In the genomic region with DNA sequence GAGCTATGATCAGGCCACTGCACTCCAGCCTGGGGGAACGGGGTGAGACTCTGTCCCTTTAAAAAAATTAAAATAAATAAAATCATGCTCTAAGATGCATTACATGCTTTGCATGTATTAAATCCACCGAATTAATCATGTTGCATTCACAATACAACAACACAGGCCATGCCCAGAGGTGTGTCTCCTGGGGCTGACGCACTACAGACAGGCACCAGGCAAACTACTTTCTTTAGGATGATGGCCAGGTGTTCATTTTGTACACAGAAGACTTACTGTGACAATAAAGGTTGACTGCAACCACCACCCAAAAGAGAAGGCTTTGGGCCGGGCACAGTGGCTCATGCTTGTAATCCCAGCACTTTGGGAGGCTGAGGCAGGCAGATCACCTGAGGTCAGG, we compare ENCODE assay signal across 29 cellular contexts.
"Had no signal": no experiment of that assay in that cellular context is flagged by ENCODE, and none has a peak within 500 bp of the region (broad histone marks: within the 10 kb centered on the region; RNA-seq: fewer than 3 reads in every experiment).

No MANE protein-coding gene starts in this region.

- H3K4me1 Mint-ChIP-seq: activated B cell treated with CpG ODN at 0.5 μM for 24 hours; activated naive CD4-positive, alpha-beta T cell treated with anti-CD3 and anti-CD28 coated beads, Interleukin-2, amount 10 ng/mL, durations not matched to agents 7 days and 5 days; activated naive CD8-positive, alpha-beta T cell treated with anti-CD3 and anti-CD28 coated beads, Interleukin-2, amount 10 ng/mL, durations not matched to agents 7 days and 5 days; central memory CD8-positive, alpha-beta T cell; T-cell had no signal

- H3K27ac Mint-ChIP-seq: activated B cell treated with CpG ODN at 0.5 μM for 24 hours; activated CD8-positive, alpha-beta T cell treated with anti-CD3 and anti-CD28 coated beads for 36 hours; activated naive CD4-positive, alpha-beta T cell treated with anti-CD3 and anti-CD28 coated beads, Interleukin-2, amount 10 ng/mL, durations not matched to agents 7 days and 5 days; activated naive CD4-positive, alpha-beta T cell treated with anti-CD3 and anti-CD28 coated beads, Interleukin-2, amount 50 U/mL, for 72 hours; activated naive CD8-positive, alpha-beta T cell treated with anti-CD3 and anti-CD28 coated beads, Interleukin-2, amount 10 ng/mL, durations not matched to agents 7 days and 5 days; activated T-helper 1 cell treated with anti-CD3 and anti-CD28 coated beads, Interleukin-12 subunit alpha, Interleukin-12 subunit beta, Interleukin-2, Interleukin-4 antibody, amounts not matched to agents 30 ng/mL and 10 ng/mL and 1 ng/mL, durations not matched to agents 14 hours and 24 hours and 36 hours; activated T-helper 2 cell treated with anti-CD3 and anti-CD28 coated beads, Interferon-gamma antibody, Interleukin-2, Interleukin-4, amounts not matched to agents 10 μg/mL and 5 μg/mL and 100 μg/mL, durations not matched to agents 14 hours and 24 hours and 36 hours; dendritic cell treated with granulocyte-macrophage colony-stimulating factor and Interleukin-4, amounts not matched to agents 40 ng/mL and 50 ng/mL, for 4 days; endodermal cell; T-cell; T-helper 1 cell treated with Interleukin-12 subunit alpha and Interleukin-12 subunit beta and Interleukin-4 antibody, amounts not matched to agents 30 μg/mL and 1 μg/mL, for 36 hours; T-helper 2 cell treated with Interferon-gamma antibody and Interleukin-4, amounts not matched to agents 5 μg/mL and 100 μg/mL, for 36 hours had no signal

- DNase-seq: activated B cell treated with CpG ODN at 0.5 μM for 24 hours; activated CD4-positive, alpha-beta T cell treated with anti-CD3 and anti-CD28 coated beads for 48 hours; activated CD4-positive, alpha-beta T cell treated with anti-CD3 and anti-CD28 coated beads, Interleukin-2, amount 50 U/mL, for 1 hour; activated CD4-positive, alpha-beta T cell treated with anti-CD3 and anti-CD28 coated beads, Interleukin-2, amount 50 U/mL, for 48 hours; activated CD8-positive, alpha-beta memory T cell treated with anti-CD3 and anti-CD28 coated beads for 24 hours; activated CD8-positive, alpha-beta T cell treated with anti-CD3 and anti-CD28 coated beads for 36 hours; activated effector memory CD4-positive, alpha-beta T cell treated with anti-CD3 and anti-CD28 coated beads, Interleukin-2, amount 50 U/mL, for 16 hours; activated naive CD4-positive, alpha-beta T cell; activated naive CD4-positive, alpha-beta T cell treated with anti-CD3 and anti-CD28 coated beads, Interleukin-2, amount 10 ng/mL, durations not matched to agents 7 days and 5 days; activated naive CD8-positive, alpha-beta T cell treated with anti-CD3 and anti-CD28 coated beads, Interleukin-2, amount 10 ng/mL, durations not matched to agents 7 days and 5 days; activated T-cell treated with anti-CD3 and anti-CD28 coated beads, Interleukin-2, amount 50 U/mL, for 4 hours; brain microvascular endothelial cell; dorsolateral prefrontal cortex; effector memory CD4-positive, alpha-beta T cell; endodermal cell; foreskin keratinocyte; heart right ventricle; T-cell; T1000; WERI-Rb-1 had no signal

- H3K36me3 Mint-ChIP-seq: activated naive CD4-positive, alpha-beta T cell treated with anti-CD3 and anti-CD28 coated beads, Interleukin-2, amount 10 ng/mL, durations not matched to agents 7 days and 5 days; activated naive CD4-positive, alpha-beta T cell treated with anti-CD3 and anti-CD28 coated beads, Interleukin-2, amount 50 U/mL, for 72 hours; activated naive CD8-positive, alpha-beta T cell treated with anti-CD3 and anti-CD28 coated beads, Interleukin-2, amount 10 ng/mL, durations not matched to agents 7 days and 5 days; T-cell had no signal

- H3K9me3 Mint-ChIP-seq: activated B cell treated with CpG ODN at 0.5 μM for 24 hours; activated CD8-positive, alpha-beta T cell treated with anti-CD3 and anti-CD28 coated beads for 36 hours; activated naive CD4-positive, alpha-beta T cell treated with anti-CD3 and anti-CD28 coated beads, Interleukin-2, amount 10 ng/mL, durations not matched to agents 7 days and 5 days; activated naive CD4-positive, alpha-beta T cell treated with anti-CD3 and anti-CD28 coated beads, Interleukin-2, amount 50 U/mL, for 72 hours; activated naive CD8-positive, alpha-beta T cell treated with anti-CD3 and anti-CD28 coated beads, Interleukin-2, amount 10 ng/mL, durations not matched to agents 7 days and 5 days; activated T-cell treated with anti-CD3 and anti-CD28 coated beads, Interleukin-2, amount 50 U/mL, for 4 hours; activated T-helper 1 cell treated with anti-CD3 and anti-CD28 coated beads, Interleukin-12 subunit alpha, Interleukin-12 subunit beta, Interleukin-2, Interleukin-4 antibody, amounts not matched to agents 30 ng/mL and 10 ng/mL and 1 ng/mL, durations not matched to agents 14 hours and 24 hours and 36 hours; activated T-helper 2 cell treated with anti-CD3 and anti-CD28 coated beads, Interferon-gamma antibody, Interleukin-2, Interleukin-4, amounts not matched to agents 10 μg/mL and 5 μg/mL and 100 μg/mL, durations not matched to agents 14 hours and 24 hours and 36 hours; central memory CD8-positive, alpha-beta T cell; dendritic cell treated with granulocyte-macrophage colony-stimulating factor and Interleukin-4, amounts not matched to agents 40 ng/mL and 50 ng/mL, for 4 days; endodermal cell; T-cell; T-helper 1 cell treated with Interleukin-12 subunit alpha and Interleukin-12 subunit beta and Interleukin-4 antibody, amounts not matched to agents 30 μg/mL and 1 μg/mL, for 36 hours; T-helper 2 cell treated with Interferon-gamma antibody and Interleukin-4, amounts not matched to agents 5 μg/mL and 100 μg/mL, for 36 hours had no signal

- ATAC-seq: activated CD4-positive, CD25-positive, alpha-beta regulatory T cell treated with anti-CD3 and anti-CD28 coated beads, Interleukin-2, amount 50 U/mL, for 24 hours; activated CD8-positive, alpha-beta T cell treated with anti-CD3 and anti-CD28 coated beads for 36 hours; activated naive CD4-positive, alpha-beta T cell treated with anti-CD3 and anti-CD28 coated beads, Interleukin-2, amount 50 U/mL, for 72 hours; activated T-cell treated with anti-CD3 and anti-CD28 coated beads, Interleukin-2, amount 50 U/mL, for 4 hours; foreskin keratinocyte; gastroesophageal sphincter; heart right ventricle; T-cell had no signal

- H3K27me3 Mint-ChIP-seq: activated B cell treated with CpG ODN at 0.5 μM for 24 hours; activated naive CD4-positive, alpha-beta T cell treated with anti-CD3 and anti-CD28 coated beads, Interleukin-2, amount 10 ng/mL, durations not matched to agents 7 days and 5 days; central memory CD8-positive, alpha-beta T cell had no signal

- H3K4me3 Mint-ChIP-seq: activated B cell treated with CpG ODN at 0.5 μM for 24 hours; activated CD8-positive, alpha-beta T cell treated with anti-CD3 and anti-CD28 coated beads for 36 hours; activated naive CD4-positive, alpha-beta T cell treated with anti-CD3 and anti-CD28 coated beads, Interleukin-2, amount 10 ng/mL, durations not matched to agents 7 days and 5 days; activated naive CD8-positive, alpha-beta T cell treated with anti-CD3 and anti-CD28 coated beads, Interleukin-2, amount 10 ng/mL, durations not matched to agents 7 days and 5 days; activated T-cell treated with anti-CD3 and anti-CD28 coated beads, Interleukin-2, amount 50 U/mL, for 4 hours; activated T-helper 1 cell treated with anti-CD3 and anti-CD28 coated beads, Interleukin-12 subunit alpha, Interleukin-12 subunit beta, Interleukin-2, Interleukin-4 antibody, amounts not matched to agents 30 ng/mL and 10 ng/mL and 1 ng/mL, durations not matched to agents 14 hours and 24 hours and 36 hours; central memory CD8-positive, alpha-beta T cell; dendritic cell treated with granulocyte-macrophage colony-stimulating factor and Interleukin-4, amounts not matched to agents 40 ng/mL and 50 ng/mL, for 4 days; endodermal cell; T-cell; T-helper 1 cell treated with Interleukin-12 subunit alpha and Interleukin-12 subunit beta and Interleukin-4 antibody, amounts not matched to agents 30 μg/mL and 1 μg/mL, for 36 hours; T-helper 2 cell treated with Interferon-gamma antibody and Interleukin-4, amounts not matched to agents 5 μg/mL and 100 μg/mL, for 36 hours had no signal
